25 cellular contexts compared by ENCODE assay signal in the genomic region with DNA sequence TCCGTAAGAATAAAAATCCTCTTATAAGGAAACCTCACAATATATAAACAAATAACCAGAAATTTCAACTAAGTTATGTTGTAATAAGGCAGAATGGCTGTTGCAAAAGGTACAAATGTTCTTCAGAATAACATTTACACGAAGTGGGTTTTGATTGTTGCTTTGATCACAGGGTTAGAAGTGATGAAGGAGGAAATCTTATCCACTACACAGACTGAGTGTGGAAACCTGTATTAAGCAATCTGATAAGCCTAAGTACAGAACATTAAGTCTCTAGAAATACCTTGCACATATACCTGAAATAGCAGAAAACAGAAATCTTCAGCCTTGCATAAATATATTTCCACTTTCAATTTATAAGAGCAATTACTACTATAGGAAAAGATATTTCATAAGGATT.
"Had no signal": no experiment of that assay in that cellular context is flagged by ENCODE, and none has a peak within 500 bp of the region (broad histone marks: within the 10 kb centered on the region; RNA-seq: fewer than 3 reads in every experiment).

No MANE protein-coding gene starts in this region.

- FAIRE-seq: endometrium, islet of Langerhans, keratinocyte had no signal

- ATAC-seq: effector memory CD8-positive, alpha-beta T cell; esophagus mucosa; gastrocnemius medialis; heart right ventricle; left cardiac atrium had no signal

- H3K4me1 ChIP-seq: colonic mucosa, esophagus squamous epithelium had no signal

- H3K4me3 ChIP-seq: colonic mucosa, esophagus squamous epithelium, gastrocnemius medialis, heart right ventricle, left ventricle myocardium inferior, lung had no signal

- H3K27me3 ChIP-seq: colonic mucosa, esophagus squamous epithelium, gastrocnemius medialis, heart right ventricle had no signal

- H3K36me3 ChIP-seq: colonic mucosa, esophagus squamous epithelium, gastrocnemius medialis, heart right ventricle, left ventricle myocardium inferior had no signal

- H3K27ac ChIP-seq: colonic mucosa, epithelial cell of prostate, esophagus squamous epithelium, gastrocnemius medialis, heart right ventricle, left ventricle myocardium inferior had no signal

- H3K9me3 ChIP-seq: colonic mucosa, esophagus squamous epithelium, gastrocnemius medialis, heart right ventricle, left ventricle myocardium inferior had no signal

- DNase-seq: colonic mucosa; cortex of kidney; effector CD8-positive, alpha-beta T cell; effector memory CD8-positive, alpha-beta T cell; endodermal cell; erythroblast; esophagus squamous epithelium; foreskin fibroblast; foreskin melanocyte; gastrocnemius medialis; glutamatergic neuron; head of caudate nucleus; heart right ventricle; hippocampal formation; left cardiac atrium; left ventricle myocardium inferior; mammary epithelial cell; mesendoderm; midbrain had no signal
